Comparison of ENCODE assay signal across 1 cellular context in the genomic region with DNA sequence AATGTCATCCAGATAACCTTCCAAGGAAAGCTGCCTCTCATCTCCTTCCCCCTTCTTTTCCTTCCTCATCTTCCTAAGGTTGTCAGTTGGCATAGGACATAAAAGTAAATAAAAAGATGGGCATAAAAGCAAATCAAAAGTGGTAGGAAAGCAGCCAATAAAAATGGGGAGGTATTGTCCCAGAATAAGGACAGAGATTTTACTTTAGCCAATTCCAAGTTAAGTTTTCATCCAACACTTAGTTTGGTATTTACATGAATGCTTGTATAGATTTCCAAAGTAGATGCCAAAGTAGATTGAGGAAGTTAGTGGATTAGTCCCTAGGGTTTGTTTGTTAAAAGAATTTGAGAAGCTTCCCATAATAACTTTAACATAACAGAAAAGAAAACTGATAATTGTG.
TF ChIP-seq lines count a peak whose summit lies in the region.

No MANE protein-coding gene starts in this region.

TF ChIP-seq in IMR-90, 13 proteins besides CTCF, POLR2A, EP300 and RAD21 (continued from another document):
- TF ChIP-seq, protein P1, sequence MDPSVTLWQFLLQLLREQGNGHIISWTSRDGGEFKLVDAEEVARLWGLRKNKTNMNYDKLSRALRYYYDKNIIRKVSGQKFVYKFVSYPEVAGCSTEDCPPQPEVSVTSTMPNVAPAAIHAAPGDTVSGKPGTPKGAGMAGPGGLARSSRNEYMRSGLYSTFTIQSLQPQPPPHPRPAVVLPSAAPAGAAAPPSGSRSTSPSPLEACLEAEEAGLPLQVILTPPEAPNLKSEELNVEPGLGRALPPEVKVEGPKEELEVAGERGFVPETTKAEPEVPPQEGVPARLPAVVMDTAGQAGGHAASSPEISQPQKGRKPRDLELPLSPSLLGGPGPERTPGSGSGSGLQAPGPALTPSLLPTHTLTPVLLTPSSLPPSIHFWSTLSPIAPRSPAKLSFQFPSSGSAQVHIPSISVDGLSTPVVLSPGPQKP (IDR thresholded peaks at IDR 0.05; ENCODE audit: borderline replicate concordance, low read depth, low read length) = no peak
- no peak for TF ChIP-seq MAFK (IDR thresholded peaks at IDR 0.05; ENCODE audit: low read depth, low read length)
- TF ChIP-seq MXI1 (IDR thresholded peaks at IDR 0.05; ENCODE audit: borderline replicate concordance, low read depth, low read length) = no peak
- no peak for TF ChIP-seq CEBPB (IDR thresholded peaks at IDR 0.05; ENCODE audit: low read depth, low read length)
- TF ChIP-seq FOS (IDR thresholded peaks at IDR 0.05; ENCODE audit: low read depth, low read length) = no peak
- TF ChIP-seq, protein P2, sequence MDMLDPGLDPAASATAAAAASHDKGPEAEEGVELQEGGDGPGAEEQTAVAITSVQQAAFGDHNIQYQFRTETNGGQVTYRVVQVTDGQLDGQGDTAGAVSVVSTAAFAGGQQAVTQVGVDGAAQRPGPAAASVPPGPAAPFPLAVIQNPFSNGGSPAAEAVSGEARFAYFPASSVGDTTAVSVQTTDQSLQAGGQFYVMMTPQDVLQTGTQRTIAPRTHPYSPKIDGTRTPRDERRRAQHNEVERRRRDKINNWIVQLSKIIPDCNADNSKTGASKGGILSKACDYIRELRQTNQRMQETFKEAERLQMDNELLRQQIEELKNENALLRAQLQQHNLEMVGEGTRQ (IDR thresholded peaks at IDR 0.05; ENCODE audit: low read depth, low read length) = no peak
- TF ChIP-seq RFX5 (IDR thresholded peaks at IDR 0.05; ENCODE audit: low read depth, low read length) = no peak
- TF ChIP-seq BHLHE40 (IDR thresholded peaks at IDR 0.05; ENCODE audit: low read depth, low read length) = no peak
- TF ChIP-seq MAZ (IDR thresholded peaks at IDR 0.05; ENCODE audit: borderline replicate concordance, low read depth, low read length) = no peak
- no peak for TF ChIP-seq CHD1 (IDR thresholded peaks at IDR 0.05; ENCODE audit: low read depth, low read length)
